Comparison of ENCODE assay signal across 21 cellular contexts in genomic region chr17:1386265-1386664, GRCh38. TPM values are rescaled to one million over a fixed set of nuclear protein-coding genes. Genes with fewer than 3 reads are reported as not detected.
DNase-seq lines count a peak whose midpoint lies in the region; ATAC-seq, FAIRE-seq and TF ChIP-seq lines count a peak whose summit lies in the region.
"Had no signal": no experiment of that assay in that cellular context is flagged by ENCODE, and none has a peak within 500 bp of the region (broad histone marks: within the 10 kb centered on the region; RNA-seq: fewer than 3 reads in every experiment).

No MANE protein-coding gene starts in this region.

- H3K4me3 ChIP-seq in GM23338 (no peak overlapping the region), GM12878 (no peak overlapping the region), trophoblast cell (ENCODE audit: low read depth, low read length) (no peak overlapping the region)
- H3K4me3 ChIP-seq: BLaER1, HAP-1, sigmoid colon, SJCRH30, vagina had no signal

- no peak overlapping the region for H3K4me3 Mint-ChIP-seq in activated T-cell treated with anti-CD3 and anti-CD28 coated beads, Interleukin-2, amount 50 U/mL, for 24 hours
- H3K4me3 Mint-ChIP-seq in GM23338: no peak overlapping the region
- H3K4me3 Mint-ChIP-seq in Calu3 (ENCODE audit: low read depth, unreplicated experiment): no peak overlapping the region
- H3K4me3 Mint-ChIP-seq: stimulated activated naive B cell treated with anti-CD40 and anti-IgM and Interleukin-4, amounts not matched to agents 10 μg/mL and 1 μg/mL and 100 μg/mL, for 72 hours had no signal

- no peak for FAIRE-seq in GM12878 (lab: Jason Lieb, UNC)
- FAIRE-seq: G401.6 had no signal

- no peak overlapping the region for H3K14ac ChIP-seq in trophoblast cell (ENCODE audit: low read length)

- H4K91ac ChIP-seq in trophoblast cell (ENCODE audit: low read depth, low read length): no peak overlapping the region

- ATAC-seq in GM23338: no peak
- peak; percentile 43 for ATAC-seq in GM12878
- no peak for ATAC-seq in GM21381 (IDR thresholded peaks at IDR 0.05; ENCODE audit: unreplicated experiment)
- ATAC-seq: esophagus mucosa; left colon; stimulated activated naive B cell treated with anti-CD40 and anti-IgM and Interleukin-4, amounts not matched to agents 10 μg/mL and 1 μg/mL and 100 μg/mL, for 72 hours had no signal

- H3F3A ChIP-seq in GM23338 (replicated peaks; ENCODE audit: low read depth): peaks cover 7% of the 10 kb centered on the region; the same call in 1 of the 2 replicates

- H3K79me1 ChIP-seq in trophoblast cell (ENCODE audit: low read length): peaks cover 2% of the 10 kb centered on the region

- in situ Hi-C loops in GM12878 (cut with MboI): no loop called here

- no peak overlapping the region for H3K18ac ChIP-seq in trophoblast cell (ENCODE audit: low read length)

- no peaks in the 10 kb centered on the region for H3K9me3 Mint-ChIP-seq in activated T-cell treated with anti-CD3 and anti-CD28 coated beads, Interleukin-2, amount 50 U/mL, for 24 hours
- H3K9me3 Mint-ChIP-seq in GM23338: no peaks in the 10 kb centered on the region
- H3K9me3 Mint-ChIP-seq in Calu3 (ENCODE audit: low read depth, unreplicated experiment): no peaks in the 10 kb centered on the region
- H3K9me3 Mint-ChIP-seq: stimulated activated naive B cell treated with anti-CD40 and anti-IgM and Interleukin-4, amounts not matched to agents 10 μg/mL and 1 μg/mL and 100 μg/mL, for 72 hours had no signal

- intact Hi-C loops in GM12878 (cut with micrococcal nuclease; ENCODE audit: unreplicated experiment): no loop called here
- intact Hi-C loops in Calu3 (cut with micrococcal nuclease; ENCODE audit: unreplicated experiment): no loop called here

- no peak overlapping the region for H3K23ac ChIP-seq in trophoblast cell (ENCODE audit: low read length)

- peaks cover 52% of the 10 kb centered on the region for H3K36me3 Mint-ChIP-seq in activated T-cell treated with anti-CD3 and anti-CD28 coated beads, Interleukin-2, amount 50 U/mL, for 24 hours (ENCODE audit: low read depth)
- H3K36me3 Mint-ChIP-seq in GM23338 (ENCODE audit: low read depth): peaks cover 15% of the 10 kb centered on the region; the same call in 2 of the 3 replicates
- H3K36me3 Mint-ChIP-seq in Calu3 (ENCODE audit: insufficient read depth, unreplicated experiment): no peaks in the 10 kb centered on the region

- H2AFZ ChIP-seq in GM23338 (no peak overlapping the region), GM12878 (ENCODE audit: control insufficient read depth, low read depth, low read length) (no peak overlapping the region), trophoblast cell (ENCODE audit: insufficient read depth, low read length, poor library complexity) (no peak overlapping the region)

- RAD21 ChIA-PET in GM12878 (lab: Charles Lee; ENCODE audit: unreplicated experiment): no interaction called here

- H3K36me3 ChIP-seq in GM23338 (ENCODE audit: insufficient read depth) (peaks cover 6% of the 10 kb centered on the region; the same call in 1 of the 2 replicates), GM12878 (ENCODE audit: control insufficient read depth in 2 of 2, insufficient read depth in 2 of 2, low read length in 1 of 2) (peaks cover 3 to 15% of the 10 kb centered on the region in 2 experiments; a peak in 3 of 4 replicates), trophoblast cell (ENCODE audit: control insufficient read depth in 1 of 2, insufficient read depth in 2 of 2, low read length in 2 of 2) (peaks cover 10 to 12% of the 10 kb centered on the region in 2 experiments)
- H3K36me3 ChIP-seq: sigmoid colon, vagina had no signal

- no peaks in the 10 kb centered on the region for H3K27me3 Mint-ChIP-seq in activated T-cell treated with anti-CD3 and anti-CD28 coated beads, Interleukin-2, amount 50 U/mL, for 24 hours
- H3K27me3 Mint-ChIP-seq in GM23338 (ENCODE audit: insufficient read depth, low read depth, poor library complexity) (peaks cover 8% of the 10 kb centered on the region), Calu3 (ENCODE audit: unreplicated experiment) (no peaks in the 10 kb centered on the region)
- H3K27me3 Mint-ChIP-seq: stimulated activated naive B cell treated with anti-CD40 and anti-IgM and Interleukin-4, amounts not matched to agents 10 μg/mL and 1 μg/mL and 100 μg/mL, for 72 hours had no signal

- TF ChIP-seq POLR2A in GM12878 (IDR thresholded peaks at IDR 0.05; ENCODE audit: low read depth, low read length): no peak

- no peak overlapping the region for H2BK120ac ChIP-seq in trophoblast cell (ENCODE audit: insufficient read depth, low read length, poor library complexity)

- H3K9ac ChIP-seq in GM12878 (ENCODE audit: control insufficient read depth, insufficient read depth, low read length): no peak overlapping the region
- no peak overlapping the region for H3K9ac ChIP-seq in trophoblast cell (ENCODE audit: low read length)
- H3K9ac ChIP-seq: BLaER1 had no signal

- peaks cover 65% of the 10 kb centered on the region for H3K4me1 Mint-ChIP-seq in activated T-cell treated with anti-CD3 and anti-CD28 coated beads, Interleukin-2, amount 50 U/mL, for 24 hours (ENCODE audit: low read depth)
- H3K4me1 Mint-ChIP-seq in GM23338: peaks cover 31% of the 10 kb centered on the region
- peaks cover 13% of the 10 kb centered on the region for H3K4me1 Mint-ChIP-seq in Calu3 (ENCODE audit: low read depth, unreplicated experiment)

- no peak overlapping the region for H2AK5ac ChIP-seq in trophoblast cell (ENCODE audit: low read length)

- no peak for TF ChIP-seq RAD21 in GM12878 (IDR thresholded peaks at IDR 0.05; ENCODE audit: insufficient read depth, low read depth, low read length)

- no peak overlapping the region for H4K8ac ChIP-seq in trophoblast cell (ENCODE audit: low read depth, low read length)

- 0 out of 2 replicates have a peak overlapping the region, but pooled peaks have one; percentile 2 for H3K27ac ChIP-seq in GM23338 (ENCODE audit: low read depth)
- H3K27ac ChIP-seq in GM12878 (ENCODE audit: control insufficient read depth, insufficient read depth): no peak overlapping the region
- no peak overlapping the region for H3K27ac ChIP-seq in trophoblast cell (ENCODE audit: low read depth, low read length)
- H3K27ac ChIP-seq: BLaER1, SJCRH30, vagina had no signal

- SMC1A ChIA-PET in GM12878 (lab: Charles Lee; ENCODE audit: uncharacterized antibody, unreplicated experiment): interaction anchor here (1.2 to 2.8 kb wide), 3 partner anchors 11 to 130 kb away, joined by 4 to 8 read pairs (median 6); partner anchors contain the start of gene INPP5K

- TF ChIP-seq EP300 in GM12878 (IDR thresholded peaks at IDR 0.05; ENCODE audit: borderline replicate concordance in 1 of 2, control insufficient read depth in 1 of 2, low read depth in 2 of 2, low read length in 2 of 2): no peak

- CTCF ChIA-PET in GM12878 (lab: Yijun Ruan, JAX) (interaction anchor here (0.8 to 2.1 kb wide), 5 partner anchors 9 to 130 kb away, joined by 3 to 12 read pairs (median 4); partner anchors contain the start of gene INPP5K), Calu3 (lab: Charles Lee) (no interaction called here), GM10248 (lab: Yijun Ruan, JAX) (interaction anchor here (1.0 to 2.3 kb wide), 6 partner anchors 10 to 130 kb away, joined by 3 to 8 read pairs (median 6); partner anchors contain the start of gene INPP5K)

- no peaks in the 10 kb centered on the region for H3K27me3 ChIP-seq in GM23338 (ENCODE audit: insufficient read depth)
- no peaks in the 10 kb centered on the region for H3K27me3 ChIP-seq in GM12878 (replicated peaks in 1 of 2; ENCODE audit: control insufficient read depth in 2 of 2, insufficient read depth in 2 of 2, low read length in 1 of 2)
- no peaks in the 10 kb centered on the region for H3K27me3 ChIP-seq in trophoblast cell (ENCODE audit: insufficient read depth, low read length)
- H3K27me3 ChIP-seq: BLaER1, sigmoid colon, SJCRH30, vagina had no signal

- TSS peak; percentile 16 for BruUV-seq in GM12878 (replicated peaks; lab: Mats Ljungman, UMichigan)
- no TSS peak for BruUV-seq in Calu3 (replicated peaks; lab: Mats Ljungman, UMichigan)

- peaks cover 41% of the 10 kb centered on the region for H3K4me1 ChIP-seq in GM23338 (ENCODE audit: insufficient read depth)
- peaks cover 4% of the 10 kb centered on the region for H3K4me1 ChIP-seq in GM12878 (ENCODE audit: control insufficient read depth, insufficient read depth, low read length)
- H3K4me1 ChIP-seq in trophoblast cell (ENCODE audit: control insufficient read depth in 1 of 2, insufficient read depth in 2 of 2, low read length in 2 of 2): peaks cover 10 to 13% of the 10 kb centered on the region in 2 experiments

- DNase-seq in activated T-cell treated with anti-CD3 and anti-CD28 coated beads, Interleukin-2, amount 50 U/mL, for 24 hours: no peak
- DNase-seq in activated T-cell treated with anti-CD3 and anti-CD28 coated beads, Interleukin-2, amount 50 U/mL, for 48 hours: no peak
- DNase-seq in GM23338 (ENCODE audit: low spot score) (no peak), GM12878 (ENCODE audit: low read depth, low spot score) (no peak), trophoblast cell (no peak), Calu3 (no peak), GM10248 (ENCODE audit: extremely low spot score) (no peak)
- DNase-seq: caudate nucleus; DMS 273 treated with DMSO at 0.1 percent for 48 hours; NCI-H748 treated with DMSO at 0.1 percent for 48 hours; OCI-M1; sigmoid colon; SJCRH30; stimulated activated naive B cell treated with anti-CD40 and anti-IgM and Interleukin-4, amounts not matched to agents 10 μg/mL and 1 μg/mL and 100 μg/mL, for 72 hours had no signal

- H3K4ac ChIP-seq in trophoblast cell (ENCODE audit: low read depth, low read length): peak overlapping the region; percentile 98

- TF ChIP-seq CTCF in GM23338 (conservative IDR thresholded peaks at IDR 0.05; ENCODE audit: low read depth in 2 of 2): no peak
- no peak for TF ChIP-seq CTCF in GM12878 (IDR thresholded peaks at IDR 0.05 in 2 of 3, conservative IDR thresholded peaks at IDR 0.05 in 1 of 3; ENCODE audit: control insufficient read depth in 2 of 3, extremely low read depth in 1 of 3, insufficient read depth in 1 of 3, low read depth in 3 of 3, low read length in 3 of 3)
- TF ChIP-seq CTCF in Calu3 (IDR thresholded peaks at IDR 0.05; ENCODE audit: unreplicated experiment): no peak
- TF ChIP-seq CTCF in GM10248 (IDR thresholded peaks at IDR 0.05; ENCODE audit: control extremely low read depth, extremely low read depth, low read depth, missing control alignments): no peak

- no peak overlapping the region for H4K12ac ChIP-seq in trophoblast cell (ENCODE audit: low read depth, low read length)

- no peak overlapping the region for H3K4me2 ChIP-seq in GM23338
- H3K4me2 ChIP-seq in GM12878 (ENCODE audit: control insufficient read depth, insufficient read depth): no peak overlapping the region
- no peak overlapping the region for H3K4me2 ChIP-seq in trophoblast cell (ENCODE audit: low read length)

- H2BK12ac ChIP-seq in trophoblast cell (ENCODE audit: low read length): no peak overlapping the region

- H3K9me2 ChIP-seq in GM23338 (ENCODE audit: insufficient read depth): no peaks in the 10 kb centered on the region

- 16% methylated on average over 2 of the region's 2 CpGs for WGBS in GM12878 (ENCODE audit: insufficient coverage, insufficient replicate concordance, low lambda C conversion rate, missing lambda C conversion rate)
- WGBS in trophoblast cell (ENCODE audit: extremely low coverage, insufficient coverage, insufficient read length): no CpG with 5 or more reads among the region's 2 CpGs

- H2BK5ac ChIP-seq in trophoblast cell (ENCODE audit: low read depth, low read length, poor library complexity): no peak overlapping the region

- POLR2A ChIA-PET in GM12878 (lab: Charles Lee) (interaction anchor here (0.6 to 2.0 kb wide), 3 partner anchors 9 to 14 kb away, joined by 3 to 9 read pairs (median 5); partner anchors contain the start of gene YWHAE), GM10248 (lab: Yijun Ruan, JAX) (interaction anchor here (1.0 to 1.4 kb wide), 2 partner anchors 10 kb away, joined by 3 to 5 read pairs; no protein-coding TSS in a partner anchor)

- H3K9me3 ChIP-seq in GM12878 (replicated peaks; ENCODE audit: control insufficient read depth, insufficient read depth, low read length): no peaks in the 10 kb centered on the region
- H3K9me3 ChIP-seq in trophoblast cell (ENCODE audit: insufficient read depth, low read depth, low read length): no peaks in the 10 kb centered on the region
- H3K9me3 ChIP-seq: BLaER1, HAP-1, sigmoid colon, SJCRH30, vagina had no signal

- peak overlapping the region; percentile 79 for H3K27ac Mint-ChIP-seq in activated T-cell treated with anti-CD3 and anti-CD28 coated beads, Interleukin-2, amount 50 U/mL, for 24 hours
- H3K27ac Mint-ChIP-seq in GM23338 (no peak overlapping the region), Calu3 (ENCODE audit: unreplicated experiment) (no peak overlapping the region)
- H3K27ac Mint-ChIP-seq: stimulated activated naive B cell treated with anti-CD40 and anti-IgM and Interleukin-4, amounts not matched to agents 10 μg/mL and 1 μg/mL and 100 μg/mL, for 72 hours had no signal

- H3K79me2 ChIP-seq in GM23338 (replicated peaks; ENCODE audit: insufficient read depth) (peaks cover 100% of the 10 kb centered on the region), GM12878 (ENCODE audit: control insufficient read depth, insufficient read depth, low read length) (peaks cover 95% of the 10 kb centered on the region), trophoblast cell (ENCODE audit: control insufficient read depth, insufficient read depth, low read length, poor library complexity) (peaks cover 53% of the 10 kb centered on the region)

- H4K20me1 ChIP-seq in GM23338 (replicated peaks; ENCODE audit: insufficient read depth): peaks cover 97% of the 10 kb centered on the region
- peaks cover 16% of the 10 kb centered on the region for H4K20me1 ChIP-seq in GM12878 (ENCODE audit: control insufficient read depth, insufficient read depth)

RNA-seq across cellular contexts. Expression of gene YWHAE, which starts 13.8 kb away (rescaled TPM):
- 1,251 and 1,409 TPM in 2 replicates for total RNA-seq in GM23338 (2014; rRNA removed; shearing (Covaris generic))
- polyA plus RNA-seq in GM23338 (2016; fragmentation: Nextera tagmentation; extraction: Ambion mirVana) (1,271 and 1,283 TPM in 2 replicates), GM12878 (2011; rRNA removed) (651 and 809 TPM in 2 replicates), GM12878 (2014; fragmentation: Illumina TruSeq; extraction: Trizol) (487 and 489 TPM in 2 replicates), GM12878 (2014; fragmentation: Nextera tagmentation; extraction: Ambion mirVana) (100 to 1,000 TPM; 369 to 425 TPM), GM12878 (2014; rRNA removed) (427 and 526 TPM in 2 replicates), GM12878 (2016; fragmentation: Nextera tagmentation; extraction: Ambion mirVana) (100 to 1,000 TPM; 611 to 616 TPM)
- total RNA-seq in GM12878 (2013; cell fraction: nucleolus; rRNA removed): 188 and 201 TPM in 2 replicates
- total RNA-seq in GM12878 (2014; rRNA removed) (189 and 192 TPM in 2 replicates), GM12878 (2014; rRNA removed; fragmentation: Illumina TruSeq; extraction: Trizol) (250 and 257 TPM in 2 replicates), GM12878 (2021) (452 and 460 TPM in 2 replicates), Calu3 (2022) (466 and 504 TPM in 2 replicates)
- polyA plus RNA-seq in GM12878 (2011; ENCODE audit: low read depth): 194 TPM
- 448 and 455 TPM in 2 replicates for polyA plus RNA-seq in GM12878 (2011; cell fraction: cytosol; rRNA removed)
- polyA plus RNA-seq in GM12878 (2011; cell fraction: nucleus; rRNA removed): 177 and 272 TPM in 2 replicates
- 300 and 352 TPM in 2 replicates for polyA plus RNA-seq in GM12878 (2012)
- polyA minus RNA-seq in GM12878 (2011; rRNA and poly(A)+ RNA removed): 509 and 565 TPM in 2 replicates
- 285 and 303 TPM in 2 replicates for polyA minus RNA-seq in GM12878 (2011; cell fraction: cytosol; rRNA and poly(A)+ RNA removed)
- polyA minus RNA-seq in GM12878 (2011; cell fraction: nucleus; rRNA and poly(A)+ RNA removed): 71.7 and 98.4 TPM in 2 replicates
- 619 and 645 TPM in 2 replicates for polyA plus RNA-seq in trophoblast cell (2013)
